1 cellular context compared by ENCODE assay signal in the genomic region with DNA sequence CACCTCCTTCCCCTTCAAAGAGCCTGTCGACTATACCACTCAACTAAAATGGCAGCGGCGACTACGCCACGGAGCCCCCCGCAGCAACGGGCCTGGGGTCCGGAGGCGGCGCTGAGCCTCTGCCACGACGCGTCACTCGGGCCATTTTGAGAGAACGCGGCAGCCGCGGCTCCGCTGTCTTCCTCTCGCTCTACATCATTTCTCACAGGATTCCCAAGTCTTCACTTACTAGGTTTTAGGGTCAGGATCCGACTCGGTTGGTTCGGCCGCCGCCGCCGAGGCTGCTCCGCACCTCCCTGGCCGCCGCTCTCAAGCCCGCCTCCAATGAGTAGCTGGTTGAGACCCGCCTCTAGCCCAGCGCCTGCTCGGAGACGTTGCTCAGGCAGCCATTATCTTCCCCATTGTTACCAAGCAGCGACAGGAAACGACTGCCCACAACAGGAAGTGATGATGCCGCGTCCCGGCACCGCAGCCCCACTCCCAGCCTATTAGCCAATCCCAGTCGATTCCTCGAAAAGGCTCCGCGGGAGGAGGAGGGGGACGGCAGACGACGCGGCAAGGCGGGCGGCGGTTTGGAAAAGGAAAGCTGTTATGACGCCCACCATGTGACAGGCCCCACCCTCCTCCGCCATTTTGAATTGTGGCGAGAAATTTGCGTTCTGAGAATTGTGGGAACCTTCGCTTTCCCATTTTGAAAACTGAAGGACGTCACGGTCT.
TF ChIP-seq lines count a peak whose summit lies in the region.

A gene with protein sequence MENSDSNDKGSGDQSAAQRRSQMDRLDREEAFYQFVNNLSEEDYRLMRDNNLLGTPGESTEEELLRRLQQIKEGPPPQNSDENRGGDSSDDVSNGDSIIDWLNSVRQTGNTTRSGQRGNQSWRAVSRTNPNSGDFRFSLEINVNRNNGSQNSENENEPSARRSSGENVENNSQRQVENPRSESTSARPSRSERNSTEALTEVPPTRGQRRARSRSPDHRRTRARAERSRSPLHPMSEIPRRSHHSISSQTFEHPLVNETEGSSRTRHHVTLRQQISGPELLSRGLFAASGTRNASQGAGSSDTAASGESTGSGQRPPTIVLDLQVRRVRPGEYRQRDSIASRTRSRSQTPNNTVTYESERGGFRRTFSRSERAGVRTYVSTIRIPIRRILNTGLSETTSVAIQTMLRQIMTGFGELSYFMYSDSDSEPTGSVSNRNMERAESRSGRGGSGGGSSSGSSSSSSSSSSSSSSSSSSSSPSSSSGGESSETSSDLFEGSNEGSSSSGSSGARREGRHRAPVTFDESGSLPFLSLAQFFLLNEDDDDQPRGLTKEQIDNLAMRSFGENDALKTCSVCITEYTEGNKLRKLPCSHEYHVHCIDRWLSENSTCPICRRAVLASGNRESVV (minus strand): TSS at position 432 of the 717 bp plus-strand sequence. CDS start 18,647 bp downstream, outside the sequence.

TF ChIP-seq in HepG2, 621 proteins besides CTCF, POLR2A, EP300 and RAD21 (continued from another document and continues in another):
- TF ChIP-seq, protein P1, sequence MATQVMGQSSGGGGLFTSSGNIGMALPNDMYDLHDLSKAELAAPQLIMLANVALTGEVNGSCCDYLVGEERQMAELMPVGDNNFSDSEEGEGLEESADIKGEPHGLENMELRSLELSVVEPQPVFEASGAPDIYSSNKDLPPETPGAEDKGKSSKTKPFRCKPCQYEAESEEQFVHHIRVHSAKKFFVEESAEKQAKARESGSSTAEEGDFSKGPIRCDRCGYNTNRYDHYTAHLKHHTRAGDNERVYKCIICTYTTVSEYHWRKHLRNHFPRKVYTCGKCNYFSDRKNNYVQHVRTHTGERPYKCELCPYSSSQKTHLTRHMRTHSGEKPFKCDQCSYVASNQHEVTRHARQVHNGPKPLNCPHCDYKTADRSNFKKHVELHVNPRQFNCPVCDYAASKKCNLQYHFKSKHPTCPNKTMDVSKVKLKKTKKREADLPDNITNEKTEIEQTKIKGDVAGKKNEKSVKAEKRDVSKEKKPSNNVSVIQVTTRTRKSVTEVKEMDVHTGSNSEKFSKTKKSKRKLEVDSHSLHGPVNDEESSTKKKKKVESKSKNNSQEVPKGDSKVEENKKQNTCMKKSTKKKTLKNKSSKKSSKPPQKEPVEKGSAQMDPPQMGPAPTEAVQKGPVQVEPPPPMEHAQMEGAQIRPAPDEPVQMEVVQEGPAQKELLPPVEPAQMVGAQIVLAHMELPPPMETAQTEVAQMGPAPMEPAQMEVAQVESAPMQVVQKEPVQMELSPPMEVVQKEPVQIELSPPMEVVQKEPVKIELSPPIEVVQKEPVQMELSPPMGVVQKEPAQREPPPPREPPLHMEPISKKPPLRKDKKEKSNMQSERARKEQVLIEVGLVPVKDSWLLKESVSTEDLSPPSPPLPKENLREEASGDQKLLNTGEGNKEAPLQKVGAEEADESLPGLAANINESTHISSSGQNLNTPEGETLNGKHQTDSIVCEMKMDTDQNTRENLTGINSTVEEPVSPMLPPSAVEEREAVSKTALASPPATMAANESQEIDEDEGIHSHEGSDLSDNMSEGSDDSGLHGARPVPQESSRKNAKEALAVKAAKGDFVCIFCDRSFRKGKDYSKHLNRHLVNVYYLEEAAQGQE (IDR thresholded peaks at IDR 0.05; ENCODE audit: borderline replicate concordance in 1 of 2, low read depth in 1 of 2, low read length in 2 of 2): no peak
- TF ChIP-seq SNAI1 (CRISPR knock-in tag; IDR thresholded peaks at IDR 0.05; ENCODE audit: borderline replicate concordance) (no peak), CCAR2 (optimal IDR thresholded peaks at IDR 0.05; ENCODE audit: low read depth, low read length) (no peak), CHCHD3 (CRISPR knock-in tag; IDR thresholded peaks at IDR 0.05) (no peak), ZNF552 (CRISPR knock-in tag; IDR thresholded peaks at IDR 0.05; ENCODE audit: borderline replicate concordance) (no peak), ZFYVE20 (CRISPR knock-in tag; IDR thresholded peaks at IDR 0.05; ENCODE audit: borderline replicate concordance, low read depth) (no peak), DNMT3B (CRISPR knock-in tag; conservative IDR thresholded peaks at IDR 0.05) (no peak), ELF3 (CRISPR knock-in tag; IDR thresholded peaks at IDR 0.05) (peak; percentile 24; the same call in 1 of the 2 replicates), TBX2 (CRISPR knock-in tag; IDR thresholded peaks at IDR 0.05; ENCODE audit: borderline replicate concordance) (no peak), ZNF563 (CRISPR knock-in tag; IDR thresholded peaks at IDR 0.05) (no peak), ZNF816 (CRISPR knock-in tag; IDR thresholded peaks at IDR 0.05; ENCODE audit: borderline replicate concordance) (no peak), ZNF20 (CRISPR knock-in tag; IDR thresholded peaks at IDR 0.05) (no peak), SAP130 (CRISPR knock-in tag; IDR thresholded peaks at IDR 0.05; ENCODE audit: low read depth) (peak; percentile 62), ZSCAN21 (CRISPR knock-in tag; IDR thresholded peaks at IDR 0.05; ENCODE audit: borderline replicate concordance) (no peak; the same call in 1 of the 2 replicates), KLF11 (CRISPR knock-in tag; IDR thresholded peaks at IDR 0.05) (no peak), CBX1 (IDR thresholded peaks at IDR 0.05; ENCODE audit: low read depth) (no peak), ZKSCAN1 (IDR thresholded peaks at IDR 0.05; ENCODE audit: low read length) (no peak), ZNF441 (CRISPR knock-in tag; IDR thresholded peaks at IDR 0.05; ENCODE audit: borderline replicate concordance) (peak; percentile 49; the same call in 1 of the 2 replicates), ZNF547 (CRISPR knock-in tag; IDR thresholded peaks at IDR 0.05) (no peak), SATB2 (CRISPR knock-in tag; IDR thresholded peaks at IDR 0.05) (no peak), ATAD3A (CRISPR knock-in tag; IDR thresholded peaks at IDR 0.05) (no peak), ZNF256 (CRISPR knock-in tag; conservative IDR thresholded peaks at IDR 0.05) (no peak), HOXA3 (CRISPR knock-in tag; IDR thresholded peaks at IDR 0.05) (peak; percentile 90), NCOA5 (CRISPR knock-in tag; IDR thresholded peaks at IDR 0.05) (no peak), ZNF678 (CRISPR knock-in tag; IDR thresholded peaks at IDR 0.05) (no peak), ZNF121 (CRISPR knock-in tag; IDR thresholded peaks at IDR 0.05) (no peak), RBM22 (optimal IDR thresholded peaks at IDR 0.05; ENCODE audit: low read length) (no peak), ZNF124 (CRISPR knock-in tag; IDR thresholded peaks at IDR 0.05) (no peak), NFE2 (CRISPR knock-in tag; IDR thresholded peaks at IDR 0.05) (no peak), GATAD1 (CRISPR knock-in tag; IDR thresholded peaks at IDR 0.05) (peak; percentile 77), ZNF773 (CRISPR knock-in tag; IDR thresholded peaks at IDR 0.05; ENCODE audit: borderline replicate concordance) (no peak)
- TF ChIP-seq, protein P2, sequence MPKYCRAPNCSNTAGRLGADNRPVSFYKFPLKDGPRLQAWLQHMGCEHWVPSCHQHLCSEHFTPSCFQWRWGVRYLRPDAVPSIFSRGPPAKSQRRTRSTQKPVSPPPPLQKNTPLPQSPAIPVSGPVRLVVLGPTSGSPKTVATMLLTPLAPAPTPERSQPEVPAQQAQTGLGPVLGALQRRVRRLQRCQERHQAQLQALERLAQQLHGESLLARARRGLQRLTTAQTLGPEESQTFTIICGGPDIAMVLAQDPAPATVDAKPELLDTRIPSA (CRISPR knock-in tag; IDR thresholded peaks at IDR 0.05; ENCODE audit: borderline replicate concordance): no peak
- TF ChIP-seq, protein P3, sequence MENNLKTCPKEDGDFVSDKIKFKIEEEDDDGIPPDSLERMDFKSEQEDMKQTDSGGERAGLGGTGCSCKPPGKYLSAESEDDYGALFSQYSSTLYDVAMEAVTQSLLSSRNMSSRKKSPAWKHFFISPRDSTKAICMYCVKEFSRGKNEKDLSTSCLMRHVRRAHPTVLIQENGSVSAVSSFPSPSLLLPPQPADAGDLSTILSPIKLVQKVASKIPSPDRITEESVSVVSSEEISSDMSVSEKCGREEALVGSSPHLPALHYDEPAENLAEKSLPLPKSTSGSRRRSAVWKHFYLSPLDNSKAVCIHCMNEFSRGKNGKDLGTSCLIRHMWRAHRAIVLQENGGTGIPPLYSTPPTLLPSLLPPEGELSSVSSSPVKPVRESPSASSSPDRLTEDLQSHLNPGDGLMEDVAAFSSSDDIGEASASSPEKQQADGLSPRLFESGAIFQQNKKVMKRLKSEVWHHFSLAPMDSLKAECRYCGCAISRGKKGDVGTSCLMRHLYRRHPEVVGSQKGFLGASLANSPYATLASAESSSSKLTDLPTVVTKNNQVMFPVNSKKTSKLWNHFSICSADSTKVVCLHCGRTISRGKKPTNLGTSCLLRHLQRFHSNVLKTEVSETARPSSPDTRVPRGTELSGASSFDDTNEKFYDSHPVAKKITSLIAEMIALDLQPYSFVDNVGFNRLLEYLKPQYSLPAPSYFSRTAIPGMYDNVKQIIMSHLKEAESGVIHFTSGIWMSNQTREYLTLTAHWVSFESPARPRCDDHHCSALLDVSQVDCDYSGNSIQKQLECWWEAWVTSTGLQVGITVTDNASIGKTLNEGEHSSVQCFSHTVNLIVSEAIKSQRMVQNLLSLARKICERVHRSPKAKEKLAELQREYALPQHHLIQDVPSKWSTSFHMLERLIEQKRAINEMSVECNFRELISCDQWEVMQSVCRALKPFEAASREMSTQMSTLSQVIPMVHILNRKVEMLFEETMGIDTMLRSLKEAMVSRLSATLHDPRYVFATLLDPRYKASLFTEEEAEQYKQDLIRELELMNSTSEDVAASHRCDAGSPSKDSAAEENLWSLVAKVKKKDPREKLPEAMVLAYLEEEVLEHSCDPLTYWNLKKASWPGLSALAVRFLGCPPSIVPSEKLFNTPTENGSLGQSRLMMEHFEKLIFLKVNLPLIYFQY (CRISPR knock-in tag; IDR thresholded peaks at IDR 0.05; ENCODE audit: borderline replicate concordance): no peak
- TF ChIP-seq, protein P4, sequence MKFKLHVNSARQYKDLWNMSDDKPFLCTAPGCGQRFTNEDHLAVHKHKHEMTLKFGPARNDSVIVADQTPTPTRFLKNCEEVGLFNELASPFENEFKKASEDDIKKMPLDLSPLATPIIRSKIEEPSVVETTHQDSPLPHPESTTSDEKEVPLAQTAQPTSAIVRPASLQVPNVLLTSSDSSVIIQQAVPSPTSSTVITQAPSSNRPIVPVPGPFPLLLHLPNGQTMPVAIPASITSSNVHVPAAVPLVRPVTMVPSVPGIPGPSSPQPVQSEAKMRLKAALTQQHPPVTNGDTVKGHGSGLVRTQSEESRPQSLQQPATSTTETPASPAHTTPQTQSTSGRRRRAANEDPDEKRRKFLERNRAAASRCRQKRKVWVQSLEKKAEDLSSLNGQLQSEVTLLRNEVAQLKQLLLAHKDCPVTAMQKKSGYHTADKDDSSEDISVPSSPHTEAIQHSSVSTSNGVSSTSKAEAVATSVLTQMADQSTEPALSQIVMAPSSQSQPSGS (CRISPR knock-in tag; IDR thresholded peaks at IDR 0.05): no peak
- TF ChIP-seq, protein P5, sequence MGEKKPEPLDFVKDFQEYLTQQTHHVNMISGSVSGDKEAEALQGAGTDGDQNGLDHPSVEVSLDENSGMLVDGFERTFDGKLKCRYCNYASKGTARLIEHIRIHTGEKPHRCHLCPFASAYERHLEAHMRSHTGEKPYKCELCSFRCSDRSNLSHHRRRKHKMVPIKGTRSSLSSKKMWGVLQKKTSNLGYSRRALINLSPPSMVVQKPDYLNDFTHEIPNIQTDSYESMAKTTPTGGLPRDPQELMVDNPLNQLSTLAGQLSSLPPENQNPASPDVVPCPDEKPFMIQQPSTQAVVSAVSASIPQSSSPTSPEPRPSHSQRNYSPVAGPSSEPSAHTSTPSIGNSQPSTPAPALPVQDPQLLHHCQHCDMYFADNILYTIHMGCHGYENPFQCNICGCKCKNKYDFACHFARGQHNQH (CRISPR knock-in tag; IDR thresholded peaks at IDR 0.05): 0 out of 2 replicates have a peak, but pooled peaks have one; percentile 28
- TF ChIP-seq, protein P6, sequence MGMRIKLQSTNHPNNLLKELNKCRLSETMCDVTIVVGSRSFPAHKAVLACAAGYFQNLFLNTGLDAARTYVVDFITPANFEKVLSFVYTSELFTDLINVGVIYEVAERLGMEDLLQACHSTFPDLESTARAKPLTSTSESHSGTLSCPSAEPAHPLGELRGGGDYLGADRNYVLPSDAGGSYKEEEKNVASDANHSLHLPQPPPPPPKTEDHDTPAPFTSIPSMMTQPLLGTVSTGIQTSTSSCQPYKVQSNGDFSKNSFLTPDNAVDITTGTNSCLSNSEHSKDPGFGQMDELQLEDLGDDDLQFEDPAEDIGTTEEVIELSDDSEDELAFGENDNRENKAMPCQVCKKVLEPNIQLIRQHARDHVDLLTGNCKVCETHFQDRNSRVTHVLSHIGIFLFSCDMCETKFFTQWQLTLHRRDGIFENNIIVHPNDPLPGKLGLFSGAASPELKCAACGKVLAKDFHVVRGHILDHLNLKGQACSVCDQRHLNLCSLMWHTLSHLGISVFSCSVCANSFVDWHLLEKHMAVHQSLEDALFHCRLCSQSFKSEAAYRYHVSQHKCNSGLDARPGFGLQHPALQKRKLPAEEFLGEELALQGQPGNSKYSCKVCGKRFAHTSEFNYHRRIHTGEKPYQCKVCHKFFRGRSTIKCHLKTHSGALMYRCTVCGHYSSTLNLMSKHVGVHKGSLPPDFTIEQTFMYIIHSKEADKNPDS (CRISPR knock-in tag; IDR thresholded peaks at IDR 0.05): no peak
- TF ChIP-seq, protein P7, sequence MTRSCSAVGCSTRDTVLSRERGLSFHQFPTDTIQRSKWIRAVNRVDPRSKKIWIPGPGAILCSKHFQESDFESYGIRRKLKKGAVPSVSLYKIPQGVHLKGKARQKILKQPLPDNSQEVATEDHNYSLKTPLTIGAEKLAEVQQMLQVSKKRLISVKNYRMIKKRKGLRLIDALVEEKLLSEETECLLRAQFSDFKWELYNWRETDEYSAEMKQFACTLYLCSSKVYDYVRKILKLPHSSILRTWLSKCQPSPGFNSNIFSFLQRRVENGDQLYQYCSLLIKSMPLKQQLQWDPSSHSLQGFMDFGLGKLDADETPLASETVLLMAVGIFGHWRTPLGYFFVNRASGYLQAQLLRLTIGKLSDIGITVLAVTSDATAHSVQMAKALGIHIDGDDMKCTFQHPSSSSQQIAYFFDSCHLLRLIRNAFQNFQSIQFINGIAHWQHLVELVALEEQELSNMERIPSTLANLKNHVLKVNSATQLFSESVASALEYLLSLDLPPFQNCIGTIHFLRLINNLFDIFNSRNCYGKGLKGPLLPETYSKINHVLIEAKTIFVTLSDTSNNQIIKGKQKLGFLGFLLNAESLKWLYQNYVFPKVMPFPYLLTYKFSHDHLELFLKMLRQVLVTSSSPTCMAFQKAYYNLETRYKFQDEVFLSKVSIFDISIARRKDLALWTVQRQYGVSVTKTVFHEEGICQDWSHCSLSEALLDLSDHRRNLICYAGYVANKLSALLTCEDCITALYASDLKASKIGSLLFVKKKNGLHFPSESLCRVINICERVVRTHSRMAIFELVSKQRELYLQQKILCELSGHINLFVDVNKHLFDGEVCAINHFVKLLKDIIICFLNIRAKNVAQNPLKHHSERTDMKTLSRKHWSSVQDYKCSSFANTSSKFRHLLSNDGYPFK (CRISPR knock-in tag; IDR thresholded peaks at IDR 0.05; ENCODE audit: borderline replicate concordance): 0 out of 2 replicates have a peak, but pooled peaks have one; percentile 69
- TF ChIP-seq, protein P8, sequence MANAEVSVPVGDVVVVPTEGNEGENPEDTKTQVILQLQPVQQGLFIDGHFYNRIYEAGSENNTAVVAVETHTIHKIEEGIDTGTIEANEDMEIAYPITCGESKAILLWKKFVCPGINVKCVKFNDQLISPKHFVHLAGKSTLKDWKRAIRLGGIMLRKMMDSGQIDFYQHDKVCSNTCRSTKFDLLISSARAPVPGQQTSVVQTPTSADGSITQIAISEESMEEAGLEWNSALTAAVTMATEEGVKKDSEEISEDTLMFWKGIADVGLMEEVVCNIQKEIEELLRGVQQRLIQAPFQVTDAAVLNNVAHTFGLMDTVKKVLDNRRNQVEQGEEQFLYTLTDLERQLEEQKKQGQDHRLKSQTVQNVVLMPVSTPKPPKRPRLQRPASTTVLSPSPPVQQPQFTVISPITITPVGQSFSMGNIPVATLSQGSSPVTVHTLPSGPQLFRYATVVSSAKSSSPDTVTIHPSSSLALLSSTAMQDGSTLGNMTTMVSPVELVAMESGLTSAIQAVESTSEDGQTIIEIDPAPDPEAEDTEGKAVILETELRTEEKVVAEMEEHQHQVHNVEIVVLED (CRISPR knock-in tag; IDR thresholded peaks at IDR 0.05; ENCODE audit: borderline replicate concordance): peak; percentile 80; the same call in 1 of the 2 replicates
